ENCODE assay signal across 1 cellular context in the genomic region with DNA sequence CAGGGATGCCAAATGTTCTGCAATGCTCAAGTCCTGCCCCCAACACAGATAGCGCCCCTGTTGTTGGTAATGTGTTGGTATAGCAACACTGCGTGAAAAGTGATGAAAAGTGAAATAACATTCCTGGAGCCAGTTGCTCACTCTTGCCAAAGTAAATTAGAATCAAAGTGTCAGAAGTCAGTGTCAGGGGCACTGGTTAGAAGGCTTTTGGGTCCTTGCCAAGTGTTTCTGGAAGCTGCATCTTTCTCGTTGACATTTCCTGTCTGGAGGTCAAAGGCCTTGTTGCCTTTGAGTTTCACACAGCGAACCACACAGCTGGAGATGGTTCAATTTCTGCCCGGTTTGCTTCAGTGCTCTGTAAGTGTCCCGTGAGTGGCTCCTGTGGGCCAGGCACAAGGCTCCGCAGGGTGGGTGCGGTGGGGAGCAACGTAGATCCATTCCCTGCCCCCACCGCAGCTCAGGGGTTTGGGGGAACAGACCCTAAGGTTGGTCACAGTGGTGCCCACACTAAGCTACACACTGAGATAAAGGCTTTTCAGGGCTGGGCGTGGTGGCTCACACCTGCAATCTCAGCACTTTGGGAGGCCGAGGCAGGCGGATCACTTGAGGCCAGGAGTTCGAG.
A peak's percentile ranks its signal among the peaks of the same experiment; 100 is the strongest.
TF ChIP-seq lines count a peak whose summit lies in the region.

No MANE protein-coding gene starts in this region.

TF ChIP-seq in HepG2, 621 proteins besides CTCF, POLR2A, EP300 and RAD21 (continued from another document):
- TF ChIP-seq, protein P1, sequence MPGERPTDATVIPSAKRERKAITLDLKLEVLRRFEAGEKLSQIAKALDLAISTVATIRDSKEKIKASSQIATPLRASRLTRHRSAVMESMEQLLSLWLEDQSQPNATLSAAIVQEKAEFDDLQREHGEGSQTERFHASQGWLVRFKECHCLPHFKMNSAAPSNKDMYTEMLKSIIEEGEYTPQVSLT (CRISPR knock-in tag; IDR thresholded peaks at IDR 0.05; ENCODE audit: borderline replicate concordance, low read depth), result no peak
- TF ChIP-seq SNAPC2 (CRISPR knock-in tag; IDR thresholded peaks at IDR 0.05) (0 out of 2 replicates have a peak, but pooled peaks have one; percentile 24), ZNF260 (CRISPR knock-in tag; IDR thresholded peaks at IDR 0.05; ENCODE audit: borderline replicate concordance, low read depth) (no peak)
